20 cellular contexts compared by ENCODE assay signal in the genomic region with DNA sequence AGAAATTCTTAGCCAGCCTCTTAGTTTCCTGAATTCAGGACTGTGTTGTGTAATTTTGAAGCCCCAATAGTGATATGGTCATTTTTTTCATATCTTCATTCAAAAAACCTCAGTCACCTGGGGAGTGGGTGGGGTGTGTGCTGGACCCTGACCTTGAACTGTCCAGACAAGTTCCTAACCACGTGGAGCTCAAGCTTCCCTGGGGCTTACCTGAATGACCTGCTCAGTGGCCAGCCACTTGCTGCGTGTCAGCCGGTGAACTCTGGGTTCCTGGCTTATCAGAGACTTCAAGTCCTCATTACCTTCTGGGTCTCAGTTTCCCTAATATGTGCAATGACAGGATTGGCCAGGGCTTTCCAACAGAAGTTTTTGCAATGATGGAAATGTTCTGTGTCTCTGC. TPM values are rescaled to one million over a fixed set of nuclear protein-coding genes. Genes with fewer than 3 reads are reported as not detected.
DNase-seq lines count a peak whose midpoint lies in the region; ATAC-seq and TF ChIP-seq lines count a peak whose summit lies in the region.
"Had no signal": no experiment of that assay in that cellular context is flagged by ENCODE, and none has a peak within 500 bp of the region (broad histone marks: within the 10 kb centered on the region; RNA-seq: fewer than 3 reads in every experiment).

No MANE protein-coding gene starts in this region.

- no peak overlapping the region for H4K5ac ChIP-seq in H9 (ENCODE audit: insufficient read length, low read depth, low read length)

- peaks cover 45 to 67% (median 46%) of the 10 kb centered on the region in 3 experiments for H3K36me3 Mint-ChIP-seq in H9 (ENCODE audit: insufficient read depth in 1 of 3, low read depth in 3 of 3)

- H3K4me1 ChIP-seq in HUES64 (ENCODE audit: insufficient read depth, low read length): peaks cover 22% of the 10 kb centered on the region
- H3K4me1 ChIP-seq in mesodermal cell (ENCODE audit: control insufficient read depth, insufficient read depth, low read length, poor library complexity, severe bottlenecking): peaks cover 5% of the 10 kb centered on the region
- H3K4me1 ChIP-seq in smooth muscle cell (ENCODE audit: low read depth): peaks cover 23% of the 10 kb centered on the region
- H3K4me1 ChIP-seq in prostate gland (replicated peaks): no peaks in the 10 kb centered on the region
- no peaks in the 10 kb centered on the region for H3K4me1 ChIP-seq in H9 (ENCODE audit: insufficient read depth, low read length)
- H3K4me1 ChIP-seq: A549, HAP-1 had no signal

- H2AFZ ChIP-seq in smooth muscle cell (ENCODE audit: low read depth): no peak overlapping the region
- no peak overlapping the region for H2AFZ ChIP-seq in H9 (ENCODE audit: low read length)

- H3K18ac ChIP-seq in H9 (ENCODE audit: insufficient read length, low read depth, low read length): no peak overlapping the region

- H4K8ac ChIP-seq in H9 (replicated peaks; ENCODE audit: insufficient read length, low read depth, low read length): no peak overlapping the region

- H2BK5ac ChIP-seq in H9 (ENCODE audit: insufficient read length, low read length): no peak overlapping the region

- DNase-seq in left lobe of liver (ENCODE audit: low spot score): no peak
- no peak for DNase-seq in smooth muscle cell (lab: John Stamatoyannopoulos, UW; ENCODE audit: unreplicated experiment)
- DNase-seq in prostate gland (ENCODE audit: low spot score): no peak
- no peak for DNase-seq in H9
- DNase-seq: AML-193; CD8-positive, alpha-beta T cell; DMS 273 treated with DMSO at 0.1 percent for 48 hours; DMS53; DND-41; EL; GOT3; IMR-90 had no signal

- H3K9ac ChIP-seq in HUES64 (ENCODE audit: low read depth, low read length): peak overlapping the region; percentile 28; the same call in 1 of the 2 replicates
- H3K9ac ChIP-seq in smooth muscle cell (ENCODE audit: low read depth): no peak overlapping the region
- no peak overlapping the region for H3K9ac ChIP-seq in H9 (ENCODE audit: extremely low read depth, insufficient read length, low read length)

- H3K36me3 ChIP-seq in HUES64 (ENCODE audit: insufficient read depth, low read length): peaks cover 8% of the 10 kb centered on the region; the same call in 1 of the 2 replicates
- no peaks in the 10 kb centered on the region for H3K36me3 ChIP-seq in mesodermal cell (ENCODE audit: control insufficient read depth, insufficient read depth, low read length)
- peaks cover 5% of the 10 kb centered on the region for H3K36me3 ChIP-seq in smooth muscle cell (ENCODE audit: low read depth)
- H3K36me3 ChIP-seq in prostate gland: no peaks in the 10 kb centered on the region
- H3K36me3 ChIP-seq: HAP-1 had no signal

- TF ChIP-seq POLR2A in prostate gland (IDR thresholded peaks at IDR 0.05): no peak

- H3K79me2 ChIP-seq in smooth muscle cell (ENCODE audit: low read depth) (peaks cover 11% of the 10 kb centered on the region), H9 (ENCODE audit: insufficient read depth, low read length) (no peaks in the 10 kb centered on the region)

- peaks cover 16% of the 10 kb centered on the region for H3F3A ChIP-seq in smooth muscle cell (ENCODE audit: low read depth)

- ATAC-seq in left lobe of liver: peak; percentile 69
- ATAC-seq in HG03159 (IDR thresholded peaks at IDR 0.05; ENCODE audit: unreplicated experiment): no peak
- no peak for ATAC-seq in GM18519 (IDR thresholded peaks at IDR 0.05; ENCODE audit: low FRiP score, unreplicated experiment)
- ATAC-seq: A549; CD8-positive, alpha-beta T cell; GM12878; K562 had no signal

- H3K27me3 ChIP-seq in HUES64 (ENCODE audit: insufficient read depth, low read length) (no peaks in the 10 kb centered on the region), smooth muscle cell (ENCODE audit: low read depth) (no peaks in the 10 kb centered on the region), prostate gland (replicated peaks; ENCODE audit: insufficient read depth) (no peaks in the 10 kb centered on the region), H9 (ENCODE audit: insufficient read depth, low read length) (no peaks in the 10 kb centered on the region)

- H3K27ac ChIP-seq in HUES64 (ENCODE audit: low read depth, low read length) (no peak overlapping the region; the same call in 1 of the 2 replicates), mesodermal cell (ENCODE audit: low read depth, low read length, severe bottlenecking) (peak overlapping the region; percentile 90), smooth muscle cell (ENCODE audit: low read depth) (peak overlapping the region; percentile 62), prostate gland (no peak overlapping the region), H9 (ENCODE audit: insufficient read length, low read depth, low read length) (no peak overlapping the region)
- H3K27ac ChIP-seq: A549 had no signal

- no peak overlapping the region for H3K14ac ChIP-seq in H9 (ENCODE audit: insufficient read depth, low read length)

- peaks cover 56 to 59% of the 10 kb centered on the region in 2 experiments for H3K9me3 Mint-ChIP-seq in H9

- H4K91ac ChIP-seq in H9 (ENCODE audit: insufficient read length, low read depth, low read length): no peak overlapping the region

- no peak overlapping the region for H3K27ac Mint-ChIP-seq in H9
- H3K27ac Mint-ChIP-seq: CD8-positive, alpha-beta T cell had no signal

- H3K4me3 ChIP-seq in HUES64 (ENCODE audit: low read length) (no peak overlapping the region), mesodermal cell (ENCODE audit: extremely low read depth, insufficient read depth, low read length, poor library complexity, severe bottlenecking) (no peak overlapping the region), smooth muscle cell (no peak overlapping the region), prostate gland (no peak overlapping the region)
- H3K4me3 ChIP-seq: A549, GM12878, HAP-1, K562 had no signal

- no peaks in the 10 kb centered on the region for H3K23me2 ChIP-seq in H9 (ENCODE audit: insufficient read length, low read depth, low read length, poor library complexity, severe bottlenecking)

- no peak overlapping the region for H3K4ac ChIP-seq in H9 (ENCODE audit: low read depth, low read length)

- TF ChIP-seq CTCF in smooth muscle cell (IDR thresholded peaks at IDR 0.05; ENCODE audit: borderline replicate concordance, insufficient read depth, poor library complexity, severe bottlenecking): no peak
- TF ChIP-seq CTCF in prostate gland (IDR thresholded peaks at IDR 0.05): no peak
- no peak for TF ChIP-seq CTCF in H9 (conservative IDR thresholded peaks at IDR 0.05)

- H3K4me1 Mint-ChIP-seq in H9: peaks cover 15 to 18% of the 10 kb centered on the region in 2 experiments

- H4K20me1 ChIP-seq in smooth muscle cell (ENCODE audit: low read depth) (peaks cover 6% of the 10 kb centered on the region), H9 (ENCODE audit: control insufficient read depth, insufficient read depth, insufficient read length) (no peaks in the 10 kb centered on the region)

- peaks cover 53% of the 10 kb centered on the region for H3K9me3 ChIP-seq in HUES64 (ENCODE audit: insufficient read depth, low read depth, low read length)
- H3K9me3 ChIP-seq in mesodermal cell (ENCODE audit: control insufficient read depth, low read length): peaks cover 41% of the 10 kb centered on the region
- H3K9me3 ChIP-seq in smooth muscle cell (replicated peaks; ENCODE audit: low read depth): peaks cover 17% of the 10 kb centered on the region
- H3K9me3 ChIP-seq in prostate gland: no peaks in the 10 kb centered on the region
- peaks cover 13% of the 10 kb centered on the region for H3K9me3 ChIP-seq in H9 (ENCODE audit: control insufficient read depth, low read depth, low read length)

- no peak overlapping the region for H2BK20ac ChIP-seq in H9 (ENCODE audit: low read depth, low read length, poor library complexity, severe bottlenecking)

- H3K23ac ChIP-seq in H9 (ENCODE audit: insufficient read length, low read depth, low read length): no peak overlapping the region

- H2AK5ac ChIP-seq in H9 (ENCODE audit: insufficient read length, low read length): no peak overlapping the region

- no peak overlapping the region for H2BK120ac ChIP-seq in H9 (ENCODE audit: low read depth, low read length, poor library complexity, severe bottlenecking)

- no peak overlapping the region for H2BK15ac ChIP-seq in H9 (ENCODE audit: low read depth, low read length)

- no peaks in the 10 kb centered on the region for H3K79me1 ChIP-seq in H9 (ENCODE audit: insufficient read depth, low read depth, low read length, poor library complexity, severe bottlenecking)

- no peak overlapping the region for H3K4me3 Mint-ChIP-seq in H9
- H3K4me3 Mint-ChIP-seq: CD8-positive, alpha-beta T cell had no signal

- H3K4me2 ChIP-seq in smooth muscle cell (peak overlapping the region; percentile 67), H9 (ENCODE audit: insufficient read depth, insufficient read length, low read length) (no peak overlapping the region)
- H3K4me2 ChIP-seq: A549 had no signal

- H3T11ph ChIP-seq in H9 (ENCODE audit: low read length): no peak overlapping the region

- 87% methylated on average over 3 of the region's 3 CpGs for WGBS in HUES64
- WGBS in mesodermal cell (ENCODE audit: insufficient coverage in 2 of 2), 2 experiments: 90 to 94% methylated on average over 3 of the region's 3 CpGs
- WGBS in smooth muscle cell (ENCODE audit: low lambda C conversion rate): 81% methylated on average over 3 of the region's 3 CpGs
- WGBS in prostate gland: 88% methylated on average over 3 of the region's 3 CpGs
- no CpG with 5 or more reads among the region's 3 CpGs for WGBS in H9 (ENCODE audit: extremely low coverage, insufficient read length, low lambda C conversion rate)

- H2BK12ac ChIP-seq in H9 (ENCODE audit: insufficient read length, low read depth, low read length): no peak overlapping the region

- no peaks in the 10 kb centered on the region; the same call in 1 of the 2 replicates for H3K27me3 Mint-ChIP-seq in H9 (ENCODE audit: low read depth)

- H3K56ac ChIP-seq in H9 (ENCODE audit: insufficient read length, low read depth, low read length): no peak overlapping the region

- intact Hi-C loops in prostate gland (cut with DNase I): no loop called here

RNA-seq across cellular contexts. Expression of a gene that starts 27.1 kb away (rescaled TPM):
- 9.2 TPM for polyA plus RNA-seq in HUES64 (2013, experiment 1 of 2)
- 11.2 TPM for polyA plus RNA-seq in HUES64 (2013, experiment 2 of 2)
- total RNA-seq in left lobe of liver (58.5 TPM), smooth muscle cell (19.1 and 21.0 TPM in 2 replicates), prostate gland (10 to 100 TPM; 41.1 to 50.4 TPM), H9 (2021) (18.4 and 19.6 TPM in 2 replicates)
- 14.4 TPM for polyA plus RNA-seq in mesodermal cell (2013, experiment 1 of 2)
- polyA plus RNA-seq in mesodermal cell (2013, experiment 2 of 2): 11.5 TPM
- 28.1 and 33.0 TPM in 2 replicates for polyA plus RNA-seq in smooth muscle cell

Comparison
In these comparisons a context has a peak if more than half of its experiments do, and no peak if none do; other contexts are left out.
1. H3K27ac ChIP-seq: peak in mesodermal cell (single experiment) and smooth muscle cell (single experiment); none in HUES64 (single experiment), prostate gland (0 of 2) and H9 (single experiment).